Comparison of ENCODE assay signal across 8 cellular contexts in the genomic region with DNA sequence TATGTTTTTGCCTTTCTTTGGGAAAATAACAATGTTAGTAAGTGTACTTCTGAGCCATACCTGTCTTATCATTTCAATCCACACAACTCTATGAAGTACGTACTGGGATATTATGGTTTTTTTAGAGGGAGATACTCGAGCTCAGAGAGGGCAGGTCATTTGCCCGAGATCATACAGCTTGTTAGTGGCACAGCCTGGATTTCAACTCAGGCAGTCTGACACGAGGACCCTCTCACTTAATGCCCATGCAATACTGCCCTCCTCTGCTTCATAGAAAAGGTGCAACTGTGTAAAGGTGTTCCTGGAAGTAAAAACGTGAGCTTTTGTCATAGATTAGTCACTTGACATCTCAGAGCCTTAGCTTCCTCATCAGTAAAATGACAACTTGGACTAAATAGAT.
DNase-seq lines count a peak whose midpoint lies in the region; ATAC-seq and TF ChIP-seq lines count a peak whose summit lies in the region.

No MANE protein-coding gene starts in this region.

- DNase-seq in BE2C (peak; percentile 14), NCI-H2227 (lab: John Stamatoyannopoulos, UW; ENCODE audit: unreplicated experiment) (peak; percentile 36), cerebellar cortex (ENCODE audit: low spot score) (peak; percentile 61), neural crest cell (ENCODE audit: low read depth, low spot score) (no peak), CD14-positive monocyte (ENCODE audit: low spot score) (no peak), GOT3 (lab: John Stamatoyannopoulos, UW) (no peak)

- TF ChIP-seq POLR2A in GM18505 (IDR thresholded peaks at IDR 0.05; ENCODE audit: borderline replicate concordance, extremely low read depth, insufficient read depth, insufficient read length), result no peak

- ATAC-seq in GM18505 (IDR thresholded peaks at IDR 0.05; ENCODE audit: unreplicated experiment) (peak; percentile 42), HG03045 (IDR thresholded peaks at IDR 0.05; ENCODE audit: unreplicated experiment) (peak; percentile 43)

- peaks cover 61% of the 10 kb centered on the region for H3K27me3 ChIP-seq in BE2C

- no peaks in the 10 kb centered on the region for H3K36me3 Mint-ChIP-seq in neural crest cell (ENCODE audit: low read depth)
- peaks cover 0 to 3% of the 10 kb centered on the region in 2 donors for H3K36me3 Mint-ChIP-seq in CD14-positive monocyte

- no peaks in the 10 kb centered on the region for H3K4me1 ChIP-seq in BE2C

- H3K36me3 ChIP-seq in BE2C, result no peaks in the 10 kb centered on the region

- no peak overlapping the region for H3K4me3 ChIP-seq in BE2C (ENCODE audit: low read depth, low read length)

- peak overlapping the region; percentile 68 for H3K4me3 Mint-ChIP-seq in neural crest cell
- peak overlapping the region in 1 of 2 donors; percentile 70 for H3K4me3 Mint-ChIP-seq in CD14-positive monocyte

- intact Hi-C loops in CD14-positive monocyte (cut with micrococcal nuclease), result no loop called here

- H3K4me1 Mint-ChIP-seq in neural crest cell, result peaks cover 9% of the 10 kb centered on the region
- H3K4me1 Mint-ChIP-seq in CD14-positive monocyte, result peaks cover 11% of the 10 kb centered on the region

- TF ChIP-seq CTCF in BE2C (IDR thresholded peaks at IDR 0.05; ENCODE audit: low read depth, low read length), result peak; percentile 34
- TF ChIP-seq CTCF in neural crest cell (conservative IDR thresholded peaks at IDR 0.05), result peak; percentile 48
- no peak for TF ChIP-seq CTCF in CD14-positive monocyte (IDR thresholded peaks at IDR 0.05)

- no peaks in the 10 kb centered on the region for H3K9me3 ChIP-seq in BE2C

- H3K27me3 Mint-ChIP-seq in neural crest cell (ENCODE audit: low read depth), result peaks cover 78% of the 10 kb centered on the region
- H3K27me3 Mint-ChIP-seq in CD14-positive monocyte (ENCODE audit: low read depth in 3 of 3), result peaks cover 57 to 72% (median 61%) of the 10 kb centered on the region in 3 donors

- H3K9me3 Mint-ChIP-seq in neural crest cell, result no peaks in the 10 kb centered on the region
- peaks cover 0 to 9% (median 8%) of the 10 kb centered on the region in 7 donors for H3K9me3 Mint-ChIP-seq in CD14-positive monocyte

- H3K27ac Mint-ChIP-seq in neural crest cell (ENCODE audit: unreplicated experiment), result no peak overlapping the region
- H3K27ac Mint-ChIP-seq in CD14-positive monocyte, result no peak overlapping the region

Comparison
In these comparisons a context has a peak if more than half of its experiments do, and no peak if none do; other contexts are left out.
1. DNase-seq: peak in BE2C (single experiment), NCI-H2227 (single experiment) and cerebellar cortex (single experiment); none in neural crest cell (single experiment), CD14-positive monocyte (single experiment) and GOT3 (single experiment).